Comparison of ENCODE assay signal across 8 cellular contexts in the genomic region with DNA sequence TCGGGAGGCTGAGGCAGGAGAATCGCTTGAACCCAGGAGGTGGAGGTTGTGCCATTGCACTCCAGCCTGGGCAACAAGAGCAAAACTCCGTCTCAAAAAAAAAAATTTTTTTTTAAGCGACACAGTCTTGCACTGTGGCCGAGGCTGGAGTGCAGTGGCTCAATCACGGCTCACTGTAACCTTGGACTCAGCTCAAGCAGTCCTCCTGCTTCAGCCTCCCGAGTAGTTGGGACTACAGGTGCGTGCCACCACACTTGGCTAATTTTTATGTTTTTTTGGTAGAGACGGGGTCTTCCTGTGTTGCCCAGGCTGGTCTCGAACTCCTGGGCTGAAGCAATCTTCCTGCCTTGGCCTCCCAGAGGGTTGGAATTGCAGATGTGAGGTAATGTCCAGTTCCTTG. TPM values are rescaled to one million over a fixed set of nuclear protein-coding genes. Genes with fewer than 3 reads are reported as not detected.
DNase-seq lines count a peak whose midpoint lies in the region; ATAC-seq and TF ChIP-seq lines count a peak whose summit lies in the region.
"Not testable (repeated sequence)": the region's sequence is repeated elsewhere in the genome, so short reads cannot be mapped to it uniquely, and the experiment has no call there.

No MANE protein-coding gene starts in this region.

- H3K36me3 Mint-ChIP-seq in activated naive CD4-positive, alpha-beta T cell treated with anti-CD3 and anti-CD28 coated beads, Interleukin-2, amount 50 U/mL, for 72 hours, result peaks cover 16 to 36% of the 10 kb centered on the region in 2 donors

- CTCF ChIA-PET in HCT116 (lab: Charles Lee), result interaction anchor here (0.9 kb wide), 1 partner anchor 15 kb away, joined by 3 read pairs; no protein-coding TSS in a partner anchor

- H3K4me3 ChIP-seq in HCT116 (replicated peaks in 1 of 2; ENCODE audit: low read depth in 1 of 2, low read length in 2 of 2); WERI-Rb-1 (ENCODE audit: low read depth, low read length); coronary artery; spleen; transverse colon: not testable (repeated sequence)

- not testable (repeated sequence) for H2AFZ ChIP-seq in HCT116 (ENCODE audit: low read depth, low read length, poor library complexity, severe bottlenecking)

- H3K4me1 ChIP-seq in HCT116 (ENCODE audit: control insufficient read depth in 1 of 2, insufficient read depth in 2 of 2, low read length in 2 of 2) (peaks cover 24 to 36% of the 10 kb centered on the region in 2 experiments), spleen (peaks cover 15 to 50% (median 34%) of the 10 kb centered on the region in 6 donors), transverse colon (peaks cover 7 to 30% (median 26%) of the 10 kb centered on the region in 4 donors)

- not testable (repeated sequence) for TF ChIP-seq POLR2A in HCT116 (IDR thresholded peaks at IDR 0.05; ENCODE audit: borderline replicate concordance, extremely low read depth, insufficient read depth, insufficient read length); spleen (IDR thresholded peaks at IDR 0.05); transverse colon (IDR thresholded peaks at IDR 0.05)

- POLR2A ChIA-PET in HCT116 (lab: Charles Lee), result not testable (repeated sequence)

- not testable (repeated sequence) for TF ChIP-seq RAD21 in HCT116 (IDR thresholded peaks at IDR 0.05; ENCODE audit: low read depth)

- in situ Hi-C loops in transverse colon (cut with MboI; ENCODE audit: low pct_ligation_motif_present in 1 of 4, low pct_unique_long_range_greater_than_20kb in 1 of 4, low sequenced_read_pairs in 3 of 4), result loop anchor here in 2 of 4 donors (25.0 kb wide), 1 partner anchor 176 kb away; a partner anchor contains a TSS

- not testable (repeated sequence) for ATAC-seq in HCT116; activated naive CD4-positive, alpha-beta T cell treated with anti-CD3 and anti-CD28 coated beads, Interleukin-2, amount 50 U/mL, for 72 hours

- not testable (repeated sequence) for H3K27me3 ChIP-seq in HCT116 (ENCODE audit: insufficient read depth, low read length); WERI-Rb-1 (ENCODE audit: insufficient read depth, low read depth, severe bottlenecking); spleen (replicated peaks in 1 of 7); transverse colon

- not testable (repeated sequence) for TF ChIP-seq CTCF in HCT116 (IDR thresholded peaks at IDR 0.05 in 2 of 3, conservative IDR thresholded peaks at IDR 0.05 in 1 of 3; ENCODE audit: borderline replicate concordance in 1 of 3, insufficient read depth in 1 of 3, low read depth in 2 of 3, low read length in 2 of 3); WERI-Rb-1 (IDR thresholded peaks at IDR 0.05; ENCODE audit: low read depth, low read length); coronary artery (IDR thresholded peaks at IDR 0.05); spleen (IDR thresholded peaks at IDR 0.05 in 8 of 11, conservative IDR thresholded peaks at IDR 0.05 in 3 of 11); transverse colon (IDR thresholded peaks at IDR 0.05)

- RAD21 ChIA-PET in HCT116 (lab: Charles Lee; ENCODE audit: low non-redundant PET in 1 of 2, low total read pairs in 2 of 2, uncharacterized antibody in 2 of 2, unreplicated experiment in 2 of 2), result not testable (repeated sequence)

- H3K27ac ChIP-seq in HCT116 (ENCODE audit: low read depth, low read length) (peak overlapping the region; percentile 27; the same call in 1 of the 2 replicates), WERI-Rb-1 (peak overlapping the region; percentile 83; the same call in 1 of the 2 replicates)
- not testable (repeated sequence) for H3K27ac ChIP-seq in coronary artery, spleen, transverse colon

- BruUV-seq in HCT116 (replicated peaks; lab: Mats Ljungman, UMichigan), result not testable (repeated sequence)

- intact Hi-C loops in HCT116 (cut with micrococcal nuclease); transverse colon (cut with DNase I; ENCODE audit: low total_unique reads): not testable (repeated sequence)
- intact Hi-C loops in spleen (cut with DNase I; ENCODE audit: low total_unique reads), result loop anchor here (10.0 kb wide), 1 partner anchor 184 kb away; a partner anchor contains a TSS

- WGBS in spleen, 5 donors, result 86 to 96% (median 89%) methylated on average over 9 to 10 of the region's 10 CpGs
- 88 to 92% methylated on average over 9 to 10 of the region's 10 CpGs for WGBS in transverse colon (ENCODE audit: low coverage in 1 of 2), 2 donors

- H3K9ac ChIP-seq in HCT116 (ENCODE audit: low read length), result not testable (repeated sequence)

- not testable (repeated sequence) for H3K4me2 ChIP-seq in HCT116 (ENCODE audit: low read length)

- TF ChIP-seq EP300 in transverse colon (IDR thresholded peaks at IDR 0.05; ENCODE audit: low read depth), result not testable (repeated sequence)

- peaks cover 29 to 56% of the 10 kb centered on the region in 2 experiments for H3K36me3 ChIP-seq in HCT116 (ENCODE audit: control insufficient read depth in 1 of 2, insufficient read depth in 2 of 2, low read length in 2 of 2)
- peaks cover 64% of the 10 kb centered on the region for H3K36me3 ChIP-seq in WERI-Rb-1
- peaks cover 2 to 68% (median 62%) of the 10 kb centered on the region in 6 donors for H3K36me3 ChIP-seq in spleen
- peaks cover 0 to 20% (median 4%) of the 10 kb centered on the region in 4 donors for H3K36me3 ChIP-seq in transverse colon

- not testable (repeated sequence) for H3K9me2 ChIP-seq in HCT116 (ENCODE audit: insufficient read depth)

- not testable (repeated sequence) for H4K20me1 ChIP-seq in HCT116 (ENCODE audit: insufficient read depth)

- not testable (repeated sequence) for H3K9me3 Mint-ChIP-seq in activated naive CD4-positive, alpha-beta T cell treated with anti-CD3 and anti-CD28 coated beads, Interleukin-2, amount 50 U/mL, for 72 hours

- DNase-seq in HCT116 (ENCODE audit: low read depth, low spot score); WERI-Rb-1: not testable (repeated sequence)
- DNase-seq in activated T-cell treated with anti-CD3 and anti-CD28 coated beads, Interleukin-2, amount 50 U/mL, for 1 hour, result peak; percentile 8
- DNase-seq in activated naive CD4-positive, alpha-beta T cell treated with anti-CD3 and anti-CD28 coated beads, Interleukin-2, amount 50 U/mL, for 72 hours (ENCODE audit: low spot score in 2 of 2), result peak in 1 of 2 donors; percentile 40
- peak; percentile 67 for DNase-seq in coronary artery (ENCODE audit: low spot score)
- peak; percentile 51 for DNase-seq in mesenteric fat pad (ENCODE audit: low spot score)
- peak; percentile 36 for DNase-seq in spleen
- peak; percentile 4 for DNase-seq in transverse colon

- H3K9me3 ChIP-seq in HCT116 (ENCODE audit: control insufficient read depth in 1 of 2, insufficient read depth in 1 of 2, low read depth in 1 of 2, low read length in 2 of 2); WERI-Rb-1 (ENCODE audit: severe bottlenecking); spleen; transverse colon: not testable (repeated sequence)

- H3K79me2 ChIP-seq in HCT116 (ENCODE audit: insufficient read depth, low read length), result peaks cover 33% of the 10 kb centered on the region

- peak overlapping the region; percentile 57 to 91 for H3K27ac Mint-ChIP-seq in activated naive CD4-positive, alpha-beta T cell treated with anti-CD3 and anti-CD28 coated beads, Interleukin-2, amount 50 U/mL, for 72 hours

RNA-seq across cellular contexts. Expression of a gene that starts 24.8 kb away (rescaled TPM):
- 67.3 TPM for total RNA-seq in HCT116 (2021; ENCODE audit: unreplicated experiment)
- 39.1 and 51.6 TPM in 2 replicates for polyA plus RNA-seq in HCT116 (2012)
- total RNA-seq in activated naive CD4-positive, alpha-beta T cell treated with anti-CD3 and anti-CD28 coated beads, Interleukin-2, amount 50 U/mL, for 72 hours, result 10 to 100 TPM; 62.9 to 77.1 TPM
- total RNA-seq in mesenteric fat pad, result 37.5 TPM
- 10 to 100 TPM; 21.1 to 30.5 (median 25.0) TPM for total RNA-seq in spleen
- polyA plus RNA-seq in spleen, result 10 to 100 TPM; 10.2 to 20.3 (median 12.2) TPM
- 10 to 100 TPM in 2 of 4 donors, 1 to 10 TPM in 2; 8.6 to 43.0 (median 12.8) TPM for total RNA-seq in transverse colon

RNA-seq across cellular contexts. Expression of a gene that starts 25.0 kb away (rescaled TPM):
- total RNA-seq in HCT116 (2021; ENCODE audit: unreplicated experiment) (4.2 TPM), mesenteric fat pad (6.0 TPM), spleen (1 to 10 TPM; 1.8 to 4.3 (median 2.6) TPM), transverse colon (1 to 10 TPM; 2.5 to 7.9 (median 4.1) TPM)
- 1.3 and 2.2 TPM in 2 replicates for polyA plus RNA-seq in HCT116 (2012)
- 1 to 10 TPM; 2.9 to 7.2 TPM for total RNA-seq in activated naive CD4-positive, alpha-beta T cell treated with anti-CD3 and anti-CD28 coated beads, Interleukin-2, amount 50 U/mL, for 72 hours
- polyA plus RNA-seq in spleen, result 1 to 10 TPM; 1.0 to 1.7 (median 1.2) TPM
